In genomic region chr6:26223677-26224546, GRCh38 we compare ENCODE assay signal across 8 cellular contexts.
A peak's percentile ranks its signal among the peaks of the same experiment; 100 is the strongest.
DNase-seq lines count a peak whose midpoint lies in the region; ATAC-seq and TF ChIP-seq lines count a peak whose summit lies in the region.

No MANE protein-coding gene starts in this region.

- TF ChIP-seq CTCF in AG09319 (IDR thresholded peaks at IDR 0.05; ENCODE audit: low read depth, low read length) (no peak), esophagus squamous epithelium (IDR thresholded peaks at IDR 0.05) (no peak), upper lobe of right lung (IDR thresholded peaks at IDR 0.05) (no peak)

- 0 to 3% methylated on average over 26 of the region's 26 CpGs for WGBS in esophagus squamous epithelium, 2 donors

- H3K27ac ChIP-seq in esophagus squamous epithelium, result peak overlapping the region; percentile 81 to 91 (median 90)
- H3K27ac ChIP-seq in upper lobe of right lung, result peak overlapping the region; percentile 84

- H3K4me1 ChIP-seq in esophagus squamous epithelium, result peaks cover 0 to 35% (median 0%) of the 10 kb centered on the region in 3 donors
- no peaks in the 10 kb centered on the region for H3K4me1 ChIP-seq in upper lobe of right lung

- peak overlapping the region; percentile 32 to 72 (median 54) for H3K4me3 ChIP-seq in esophagus squamous epithelium
- peak overlapping the region; percentile 47 for H3K4me3 ChIP-seq in upper lobe of right lung

- TF ChIP-seq POLR2A in esophagus squamous epithelium (IDR thresholded peaks at IDR 0.05), result peak in 3 of 4 donors; percentile 82 to 90 (median 83)

- intact Hi-C loops in esophagus squamous epithelium (cut with DNase I), result no loop called here
- intact Hi-C loops in upper lobe of right lung (cut with DNase I), result no loop called here

- DNase-seq in AG09319 (ENCODE audit: extremely low read depth, low read depth) (peak; percentile 82), NCI-H524 treated with DMSO at 0.1 percent for 48 hours (lab: John Stamatoyannopoulos, UW) (peak; percentile 85), activated T-cell treated with anti-CD3 and anti-CD28 coated beads for 4 hours (peak; percentile 46), esophagus squamous epithelium (lab: John Stamatoyannopoulos, UW) (no peak), myocyte (ENCODE audit: low read depth) (peak; percentile 94), upper lobe of right lung (no peak)

- H3K9me3 ChIP-seq in esophagus squamous epithelium (no peaks in the 10 kb centered on the region), upper lobe of right lung (no peaks in the 10 kb centered on the region)

- H3K27me3 ChIP-seq in esophagus squamous epithelium (peaks cover 0 to 49% (median 0%) of the 10 kb centered on the region in 4 donors), upper lobe of right lung (peaks cover 73% of the 10 kb centered on the region)

- ATAC-seq in GM18873 (IDR thresholded peaks at IDR 0.05; ENCODE audit: low FRiP score, unreplicated experiment) (peak; percentile 68), HG03175 (IDR thresholded peaks at IDR 0.05; ENCODE audit: unreplicated experiment) (peak; percentile 64), upper lobe of right lung (peak; percentile 89)

- no peaks in the 10 kb centered on the region for H3K36me3 ChIP-seq in esophagus squamous epithelium
- H3K36me3 ChIP-seq in upper lobe of right lung, result no peaks in the 10 kb centered on the region

Comparison
In these comparisons a context has a peak if more than half of its experiments do, and no peak if none do; other contexts are left out.
1. DNase-seq: peak in AG09319 (single experiment), NCI-H524 treated with DMSO at 0.1 percent for 48 hours (single experiment), activated T-cell treated with anti-CD3 and anti-CD28 coated beads for 4 hours (single experiment) and myocyte (single experiment); none in esophagus squamous epithelium (single experiment) and upper lobe of right lung (single experiment).
2. Peak in every context shown above with its lines, with median percentiles within 50 percentile points of each other: ATAC-seq.